Comparison of ENCODE assay signal across 8 cellular contexts in genomic region chr19:44552324-44552723, GRCh38. TPM values are rescaled to one million over a fixed set of nuclear protein-coding genes. Genes with fewer than 3 reads are reported as not detected.
A peak's percentile ranks its signal among the peaks of the same experiment; 100 is the strongest.
DNase-seq lines count a peak whose midpoint lies in the region; ATAC-seq and TF ChIP-seq lines count a peak whose summit lies in the region.
"Had no signal": no experiment of that assay in that cellular context is flagged by ENCODE, and none has a peak within 500 bp of the region (broad histone marks: within the 10 kb centered on the region; RNA-seq: fewer than 3 reads in every experiment).

No MANE protein-coding gene starts in this region.

- H3K4me3 ChIP-seq in Karpas-422 (ENCODE audit: low read length) (no peak overlapping the region), left lung (no peak overlapping the region)

- H3K36me3 ChIP-seq in Karpas-422 (ENCODE audit: insufficient read depth, low read length) = no peaks in the 10 kb centered on the region
- no peaks in the 10 kb centered on the region for H3K36me3 ChIP-seq in left lung

- peak in 1 of 2 donors; percentile 57 for TF ChIP-seq CTCF in left lung (IDR thresholded peaks at IDR 0.05)

- no peaks in the 10 kb centered on the region for H3K9me2 ChIP-seq in Karpas-422 (replicated peaks; ENCODE audit: insufficient read depth, low read length)

- DNase-seq in GM03348 (ENCODE audit: low spot score) = peak; percentile 24
- DNase-seq in Karpas-422 = peak; percentile 83
- peak; percentile 20 for DNase-seq in activated T-cell treated with anti-CD3 and anti-CD28 coated beads, Interleukin-2, amount 50 U/mL, for 1 hour
- DNase-seq in left lung = no peak

- H3K79me2 ChIP-seq in Karpas-422 (ENCODE audit: low read length) = no peaks in the 10 kb centered on the region

- H3K27ac ChIP-seq in Karpas-422 (ENCODE audit: low read length) (no peak overlapping the region), left lung (no peak overlapping the region)

- no peak overlapping the region for H3K4me2 ChIP-seq in Karpas-422 (ENCODE audit: low read depth, low read length, poor library complexity, severe bottlenecking)

- H3K4me1 ChIP-seq in Karpas-422 (ENCODE audit: low read length) (no peaks in the 10 kb centered on the region), left lung (no peaks in the 10 kb centered on the region)

- ATAC-seq in left lung = peak; percentile 57
- no peak for ATAC-seq in HG03571 (IDR thresholded peaks at IDR 0.05; ENCODE audit: unreplicated experiment)
- ATAC-seq in GM21825 (IDR thresholded peaks at IDR 0.05; ENCODE audit: unreplicated experiment) = no peak
- no peak for ATAC-seq in GM18870 (IDR thresholded peaks at IDR 0.05; ENCODE audit: unreplicated experiment)
- ATAC-seq: right cardiac atrium had no signal

- no peak overlapping the region for H3K9ac ChIP-seq in Karpas-422 (ENCODE audit: low read length)

- no peaks in the 10 kb centered on the region for H3K27me3 ChIP-seq in Karpas-422 (ENCODE audit: low read length)
- peaks cover 0 to 7% of the 10 kb centered on the region in 2 donors for H3K27me3 ChIP-seq in left lung

- no peak overlapping the region for H2AFZ ChIP-seq in Karpas-422 (ENCODE audit: low read length)

- intact Hi-C loops in left lung (cut with DNase I) = no loop called here

- H4K20me1 ChIP-seq in Karpas-422 (ENCODE audit: insufficient read depth, low read depth, low read length) = no peaks in the 10 kb centered on the region

- no peaks in the 10 kb centered on the region for H3K9me3 ChIP-seq in Karpas-422 (ENCODE audit: low read length)
- no peaks in the 10 kb centered on the region for H3K9me3 ChIP-seq in left lung

RNA-seq across cellular contexts. Expression of gene CEACAM20, which starts 22.8 kb away (rescaled TPM):
- not detected in 2 replicates for total RNA-seq in Karpas-422 (2014; rRNA removed; shearing (Covaris generic); ENCODE audit: low replicate concordance)
- not detected for total RNA-seq in left lung
- total RNA-seq: right cardiac atrium had no signal

RNA-seq across cellular contexts. Expression of gene ZNF180, which starts 52.0 kb away (rescaled TPM):
- total RNA-seq in Karpas-422 (2014; rRNA removed; shearing (Covaris generic); ENCODE audit: low replicate concordance) = 5.9 and 7.7 TPM in 2 replicates
- 1 to 10 TPM; 6.0 to 7.7 TPM for total RNA-seq in left lung

Comparison
In these comparisons a context has a peak if more than half of its experiments do, and no peak if none do; other contexts are left out.
1. DNase-seq: peak in GM03348 (single experiment), Karpas-422 (single experiment) and activated T-cell treated with anti-CD3 and anti-CD28 coated beads, Interleukin-2, amount 50 U/mL, for 1 hour (single experiment); none in left lung (0 of 2).